ENCODE assay signal across 8 cellular contexts in the genomic region with DNA sequence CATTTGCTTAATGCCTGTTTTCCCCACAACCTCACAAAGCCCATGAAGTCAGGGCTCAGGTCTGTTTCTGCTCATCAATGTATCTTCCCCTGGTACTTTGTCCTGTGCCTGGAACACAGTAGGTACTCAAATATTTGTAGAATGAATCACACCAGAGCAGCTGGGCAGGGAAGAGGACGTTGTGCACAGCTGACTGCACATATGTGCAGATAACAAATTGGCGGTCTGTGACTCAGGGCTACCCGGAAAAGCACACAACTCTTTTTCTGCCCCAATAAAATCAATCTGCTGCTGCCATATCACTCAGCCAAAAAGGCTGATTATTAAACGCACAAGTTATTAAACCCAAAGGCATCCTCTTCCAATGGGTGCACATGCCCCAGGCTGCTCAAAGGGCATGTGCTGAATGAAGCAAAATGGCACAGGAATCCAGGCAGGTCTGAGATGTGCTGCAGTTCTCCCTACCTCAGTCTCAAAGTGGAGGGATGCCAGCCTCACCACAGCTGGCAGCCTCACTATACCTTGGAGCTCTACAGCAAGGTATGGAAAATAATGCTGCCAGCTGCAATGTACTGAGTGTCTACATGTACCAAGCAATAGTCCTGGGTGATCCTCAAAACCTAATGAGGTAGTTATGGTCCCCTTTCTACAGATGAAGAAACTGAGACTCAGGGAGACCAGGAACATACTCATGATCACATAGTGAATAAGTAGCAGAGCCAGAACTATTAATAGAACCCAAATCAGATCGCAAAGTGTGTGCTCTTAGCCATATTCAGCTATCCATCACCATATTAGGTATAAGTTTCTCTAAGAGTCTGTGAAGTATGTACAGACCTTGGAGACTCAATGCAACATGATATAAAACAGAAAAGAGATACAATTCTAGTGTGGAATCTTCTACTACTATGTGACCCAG. TPM values are rescaled to one million over a fixed set of nuclear protein-coding genes. Genes with fewer than 3 reads are reported as not detected.
DNase-seq lines count a peak whose midpoint lies in the region; ATAC-seq and TF ChIP-seq lines count a peak whose summit lies in the region.

No MANE protein-coding gene starts in this region.

- no peak for TF ChIP-seq CTCF in choroid plexus epithelial cell (conservative IDR thresholded peaks at IDR 0.05; ENCODE audit: low read depth, low read length)
- TF ChIP-seq CTCF in nephron progenitor cell (IDR thresholded peaks at IDR 0.05): no peak

- ATAC-seq in Right ventricle myocardium superior (ENCODE audit: poor library complexity): peak; percentile 25
- ATAC-seq in left lobe of liver: peak; percentile 24
- ATAC-seq in aorta (ENCODE audit: low FRiP score): peak; percentile 21
- ATAC-seq in HG02840 (IDR thresholded peaks at IDR 0.05; ENCODE audit: low FRiP score, unreplicated experiment): no peak
- ATAC-seq in HG03025 (IDR thresholded peaks at IDR 0.05; ENCODE audit: low FRiP score, unreplicated experiment): no peak

- no peaks in the 10 kb centered on the region for H3K27me3 Mint-ChIP-seq in nephron progenitor cell (ENCODE audit: low read depth, poor library complexity)

- no peaks in the 10 kb centered on the region for H3K27me3 ChIP-seq in aorta (ENCODE audit: control insufficient read depth in 1 of 2, insufficient read depth in 2 of 2, low read length in 1 of 2)

- WGBS in aorta, 2 donors: 2 to 6% methylated on average over 5 of the region's 5 CpGs

- H3K9me3 Mint-ChIP-seq in nephron progenitor cell: no peaks in the 10 kb centered on the region

- H3K4me3 ChIP-seq in choroid plexus epithelial cell (ENCODE audit: low read depth, low read length) (no peak overlapping the region), aorta (ENCODE audit: low read length in 2 of 2) (no peak overlapping the region)

- peaks cover 12 to 18% of the 10 kb centered on the region in 2 donors for H3K4me1 ChIP-seq in aorta (ENCODE audit: control insufficient read depth in 1 of 2, insufficient read depth in 2 of 2, low read length in 2 of 2)

- peaks cover 0 to 2% of the 10 kb centered on the region in 2 donors for H3K36me3 ChIP-seq in aorta (ENCODE audit: control insufficient read depth in 1 of 2, insufficient read depth in 2 of 2, low read length in 1 of 2)

- no peak overlapping the region for H3K27ac Mint-ChIP-seq in nephron progenitor cell

- intact Hi-C loops in Right ventricle myocardium superior (cut with DNase I) (no loop called here), cardiac septum (cut with DNase I) (no loop called here), aorta (cut with DNase I) (loop anchor here in 1 of 2 donors (5.0 kb wide), 1 partner anchor 40 kb away; no protein-coding TSS in a partner anchor)

- no peak overlapping the region for H3K4me3 Mint-ChIP-seq in nephron progenitor cell

- H3K4me1 Mint-ChIP-seq in nephron progenitor cell: no peaks in the 10 kb centered on the region

- peak overlapping the region; percentile 96 to 99 for H3K27ac ChIP-seq in aorta (ENCODE audit: low read depth in 1 of 2, low read length in 2 of 2)

- H3K36me3 Mint-ChIP-seq in nephron progenitor cell (ENCODE audit: low read depth): no peaks in the 10 kb centered on the region

- H3K9me3 ChIP-seq in aorta (ENCODE audit: control insufficient read depth, low read length): no peaks in the 10 kb centered on the region

- no peak for DNase-seq in Right ventricle myocardium superior
- no peak for DNase-seq in cardiac septum (ENCODE audit: low spot score)
- peak; percentile 58 for DNase-seq in choroid plexus epithelial cell (ENCODE audit: low read depth)
- DNase-seq in left lobe of liver (ENCODE audit: low spot score): no peak
- DNase-seq in aorta: peak in 1 of 2 donors; percentile 67
- no peak for DNase-seq in nephron progenitor cell

RNA-seq across cellular contexts. Expression of gene SORBS1, which starts 43.4 kb away (rescaled TPM):
- total RNA-seq in Right ventricle myocardium superior (697 TPM), cardiac septum (1,045 TPM), left lobe of liver (57.9 TPM), aorta (1,000 to 10,000 TPM in 1 of 2 donors, 100 to 1,000 TPM in 1; 591 to 1,478 TPM)
- polyA plus RNA-seq in aorta: 100 to 1,000 TPM; 371 to 372 TPM

Comparison
In these comparisons a context has a peak if more than half of its experiments do, and no peak if none do; other contexts are left out.
1. ATAC-seq: peak in Right ventricle myocardium superior (single experiment), left lobe of liver (single experiment) and aorta (single experiment); none in HG02840 (single experiment) and HG03025 (single experiment).
2. RNA of gene SORBS1, which starts 43.4 kb away (total RNA-seq): 591 to 1,478 TPM in aorta, 1,045 TPM in cardiac septum (single experiment) and 697 TPM in Right ventricle myocardium superior (single experiment); 57.9 TPM in left lobe of liver (single experiment); every median in the first group is over 10 times any median in the second.